In genomic region chr3:149266733-149267132, GRCh38 we compare ENCODE assay signal across 24 cellular contexts. TPM values are rescaled to one million over a fixed set of nuclear protein-coding genes. Genes with fewer than 3 reads are reported as not detected.
"Had no signal": no experiment of that assay in that cellular context is flagged by ENCODE, and none has a peak within 500 bp of the region (broad histone marks: within the 10 kb centered on the region; RNA-seq: fewer than 3 reads in every experiment).

No MANE protein-coding gene starts in this region.

- H3K4me1 ChIP-seq: body of pancreas, gastroesophageal sphincter, sigmoid colon, stomach, transverse colon had no signal

- H3K27ac ChIP-seq: body of pancreas, cardiac muscle cell, gastroesophageal sphincter, sigmoid colon, stomach, transverse colon had no signal

- H3K27me3 ChIP-seq: body of pancreas, cardiac muscle cell, gastroesophageal sphincter, sigmoid colon, stomach, transverse colon had no signal

- H3K36me3 ChIP-seq: cardiac muscle cell, gastroesophageal sphincter, sigmoid colon, stomach, transverse colon had no signal

- H3K9me3 ChIP-seq: body of pancreas, gastroesophageal sphincter, sigmoid colon, stomach, transverse colon had no signal

- ATAC-seq: activated naive CD8-positive, alpha-beta T cell treated with anti-CD3 and anti-CD28 coated beads, Interleukin-2, amount 50 U/mL, for 24 hours; body of pancreas; gastroesophageal sphincter; left cardiac atrium; natural killer cell treated with Interleukin-12 subunit alpha and Interleukin-12 subunit beta and Interleukin-15 and Interleukin-18, amount 100 ng/mL, for 72 hours had no signal

- H3K4me3 ChIP-seq: body of pancreas, cardiac muscle cell, gastroesophageal sphincter, sigmoid colon, smooth muscle cell, stomach, transverse colon had no signal

- H3K4me2 ChIP-seq: smooth muscle cell had no signal

- DNase-seq: activated B cell treated with CpG ODN at 0.5 μM for 24 hours; activated CD4-positive, alpha-beta memory T cell treated with anti-CD3 and anti-CD28 coated beads for 36 hours; activated CD4-positive, alpha-beta T cell treated with anti-CD3 and anti-CD28 coated beads for 4 hours; activated gamma-delta T cell; activated naive CD4-positive, alpha-beta T cell treated with anti-CD3 and anti-CD28 coated beads, Interleukin-2, amount 50 U/mL, for 16 hours; activated naive CD8-positive, alpha-beta T cell treated with anti-CD3 and anti-CD28 coated beads, Interleukin-2, amount 50 U/mL, for 24 hours; anterior cingulate cortex; body of pancreas; effector CD4-positive, alpha-beta T cell; head of caudate nucleus; hypothalamus; left cardiac atrium; retina; sigmoid colon; stimulated activated CD4-positive, alpha-beta T cell treated with anti-CD3 and anti-CD28 coated beads, Interleukin-15, amount 100 ng/mL, for 24 hours; stomach; T1000; transverse colon had no signal

RNA-seq across cellular contexts. Expression of gene CP, which starts 45.1 kb away (rescaled TPM):
- total RNA-seq: activated B cell treated with CpG ODN at 0.5 μM for 24 hours; activated CD4-positive, alpha-beta memory T cell treated with anti-CD3 and anti-CD28 coated beads for 36 hours; chondrocyte; epithelial cell of proximal tubule; natural killer cell treated with Interleukin-12 subunit alpha and Interleukin-12 subunit beta and Interleukin-15 and Interleukin-18, amount 100 ng/mL, for 72 hours had no signal
- polyA plus RNA-seq: cardiac muscle cell, smooth muscle cell had no signal
